13 cellular contexts compared by ENCODE assay signal in the genomic region with DNA sequence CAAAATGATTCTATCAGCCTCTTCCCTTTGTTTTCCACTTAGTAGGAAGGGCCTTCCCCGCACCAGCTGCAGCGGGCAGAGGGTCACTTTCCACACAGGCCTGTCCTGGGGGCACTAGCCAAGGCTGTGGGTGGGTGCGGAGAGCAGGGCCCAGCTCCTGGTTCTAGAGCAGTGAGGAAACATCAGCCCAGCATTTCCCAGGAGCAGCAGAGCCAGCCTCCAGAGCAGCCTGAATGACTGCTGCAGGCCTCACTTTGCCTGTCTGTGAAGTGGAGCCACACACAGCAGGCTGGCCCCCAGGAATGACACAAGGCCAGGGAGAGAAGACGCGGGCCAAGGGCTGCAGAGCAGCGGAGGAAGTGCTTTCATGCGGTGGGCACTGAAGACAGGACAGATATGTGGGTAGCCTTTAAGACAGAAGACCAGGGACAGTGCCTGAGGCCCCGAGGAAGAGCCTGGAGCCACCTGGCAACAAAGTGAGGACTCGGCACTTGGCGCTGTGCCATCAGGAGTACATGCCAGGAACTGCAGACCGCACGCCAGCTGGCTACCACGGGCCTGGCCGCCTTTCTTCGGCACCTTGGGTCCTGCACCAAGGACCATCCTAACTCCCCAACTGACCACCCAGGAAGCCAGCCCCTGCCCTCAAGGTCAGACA. TPM values are rescaled to one million over a fixed set of nuclear protein-coding genes. Genes with fewer than 3 reads are reported as not detected.
DNase-seq lines count a peak whose midpoint lies in the region; ATAC-seq and TF ChIP-seq lines count a peak whose summit lies in the region.
"Had no signal": no experiment of that assay in that cellular context is flagged by ENCODE, and none has a peak within 500 bp of the region (broad histone marks: within the 10 kb centered on the region; RNA-seq: fewer than 3 reads in every experiment).

No MANE protein-coding gene starts in this region.

- CTCF ChIA-PET in SK-N-SH (lab: Yijun Ruan, JAX) = interaction anchor here (1.1 to 5.7 kb wide), 9 partner anchors 8 to 108 kb away, joined by 3 to 42 read pairs (median 8); no protein-coding TSS in a partner anchor
- CTCF ChIA-PET in activated CD4-positive, alpha-beta T cell treated with anti-CD3 and anti-CD28 coated beads for 36 hours (lab: Charles Lee) = interaction anchor here (0.7 kb wide), 1 partner anchor 280 kb away, joined by 5 read pairs; no protein-coding TSS in a partner anchor

- no peak overlapping the region for H3K9ac ChIP-seq in SK-N-SH

- H3F3A ChIP-seq in SK-N-SH (replicated peaks; ENCODE audit: insufficient read depth) = no peaks in the 10 kb centered on the region

- peaks cover 22% of the 10 kb centered on the region; the same call in 1 of the 2 replicates for H3K79me2 ChIP-seq in SK-N-SH (ENCODE audit: insufficient read depth)

- POLR2A ChIA-PET in SK-N-SH (lab: Yijun Ruan, JAX) = no interaction called here
- POLR2A ChIA-PET in activated CD4-positive, alpha-beta T cell treated with anti-CD3 and anti-CD28 coated beads for 36 hours (lab: Charles Lee) = no interaction called here

- TF ChIP-seq RAD21 in SK-N-SH (IDR thresholded peaks at IDR 0.05; ENCODE audit: low read length) = no peak

- H3K27ac Mint-ChIP-seq in effector memory CD8-positive, alpha-beta T cell = peak overlapping the region; percentile 64 to 92
- no peak overlapping the region for H3K27ac Mint-ChIP-seq in activated CD4-positive, alpha-beta T cell treated with anti-CD3 and anti-CD28 coated beads for 36 hours

- TF ChIP-seq CTCF in SK-N-SH (IDR thresholded peaks at IDR 0.05) (no peak), sigmoid colon (IDR thresholded peaks at IDR 0.05) (no peak)

- H3K4me3 ChIP-seq in SK-N-SH (ENCODE audit: low read depth in 2 of 2, low read length in 1 of 2) = no peak overlapping the region
- H3K4me3 ChIP-seq in sigmoid colon = no peak overlapping the region

- H3K36me3 ChIP-seq in SK-N-SH (replicated peaks in 1 of 2; ENCODE audit: control insufficient read depth in 1 of 2, insufficient read depth in 2 of 2, low read length in 1 of 2) (no peaks in the 10 kb centered on the region), sigmoid colon (no peaks in the 10 kb centered on the region)

- H3K27me3 ChIP-seq in SK-N-SH (ENCODE audit: insufficient read depth) = no peaks in the 10 kb centered on the region
- no peaks in the 10 kb centered on the region for H3K27me3 ChIP-seq in sigmoid colon

- peaks cover 7% of the 10 kb centered on the region for H3K36me3 Mint-ChIP-seq in effector memory CD8-positive, alpha-beta T cell (ENCODE audit: insufficient read depth)
- H3K36me3 Mint-ChIP-seq in activated CD4-positive, alpha-beta T cell treated with anti-CD3 and anti-CD28 coated beads for 36 hours (ENCODE audit: low read depth) = peaks cover 4% of the 10 kb centered on the region
- H3K36me3 Mint-ChIP-seq: natural killer cell had no signal

- peak overlapping the region in 1 of 2 experiments; percentile 4; a peak in 1 of 4 replicates for H3K27ac ChIP-seq in SK-N-SH (ENCODE audit: low read depth in 2 of 2, low read length in 1 of 2)
- H3K27ac ChIP-seq in sigmoid colon = no peak overlapping the region

- H3K4me3 Mint-ChIP-seq in effector memory CD8-positive, alpha-beta T cell = no peak overlapping the region
- no peak overlapping the region for H3K4me3 Mint-ChIP-seq in activated CD4-positive, alpha-beta T cell treated with anti-CD3 and anti-CD28 coated beads for 36 hours
- H3K4me3 Mint-ChIP-seq: natural killer cell had no signal

- WGBS in SK-N-SH (ENCODE audit: low lambda C conversion rate) = 91% methylated on average over 8 of the region's 15 CpGs
- WGBS in sigmoid colon, 2 donors = 41 to 74% methylated on average over 15 of the region's 15 CpGs

- H4K20me1 ChIP-seq in SK-N-SH (ENCODE audit: insufficient read depth) = peaks cover 25% of the 10 kb centered on the region

- H3K9me3 ChIP-seq in SK-N-SH (no peaks in the 10 kb centered on the region), sigmoid colon (no peaks in the 10 kb centered on the region)

- TF ChIP-seq EP300 in SK-N-SH (IDR thresholded peaks at IDR 0.05; ENCODE audit: borderline replicate concordance in 1 of 2, low read depth in 1 of 2, low read length in 1 of 2) = no peak
- no peak for TF ChIP-seq EP300 in sigmoid colon (IDR thresholded peaks at IDR 0.05)

- no peak overlapping the region for H3K4me2 ChIP-seq in SK-N-SH

- H3K4me1 ChIP-seq in SK-N-SH (ENCODE audit: control insufficient read depth in 1 of 2, insufficient read depth in 2 of 2, low read depth in 1 of 2, low read length in 1 of 2) (peaks cover 0 to 50% of the 10 kb centered on the region in 2 experiments; a peak in 1 of 4 replicates), sigmoid colon (peaks cover 0 to 41% (median 35%) of the 10 kb centered on the region in 4 donors)

- H3K27me3 Mint-ChIP-seq in effector memory CD8-positive, alpha-beta T cell = no peaks in the 10 kb centered on the region
- H3K27me3 Mint-ChIP-seq in activated CD4-positive, alpha-beta T cell treated with anti-CD3 and anti-CD28 coated beads for 36 hours = no peaks in the 10 kb centered on the region

- intact Hi-C loops in sigmoid colon (cut with DNase I) = no loop called here
- intact Hi-C loops in activated CD4-positive, alpha-beta T cell treated with anti-CD3 and anti-CD28 coated beads for 36 hours (cut with DNase I, micrococcal nuclease) = no loop called here

- H2AFZ ChIP-seq in SK-N-SH (ENCODE audit: low read depth) = no peak overlapping the region

- H3K9me3 Mint-ChIP-seq in effector memory CD8-positive, alpha-beta T cell = no peaks in the 10 kb centered on the region
- no peaks in the 10 kb centered on the region for H3K9me3 Mint-ChIP-seq in activated CD4-positive, alpha-beta T cell treated with anti-CD3 and anti-CD28 coated beads for 36 hours (ENCODE audit: low read depth)
- H3K9me3 Mint-ChIP-seq: natural killer cell had no signal

- ATAC-seq in SK-N-SH treated with all-trans-retinoic acid at 6 μM for 48 hours = no peak
- ATAC-seq in effector memory CD8-positive, alpha-beta T cell (replicated peaks) = no peak
- ATAC-seq in GM21528 (IDR thresholded peaks at IDR 0.05; ENCODE audit: low FRiP score, unreplicated experiment) = no peak
- no peak for ATAC-seq in HG02840 (IDR thresholded peaks at IDR 0.05; ENCODE audit: low FRiP score, unreplicated experiment)
- no peak for ATAC-seq in activated CD4-positive, alpha-beta T cell treated with anti-CD3 and anti-CD28 coated beads for 36 hours
- ATAC-seq: natural killer cell had no signal

- H3K9me2 ChIP-seq in SK-N-SH = no peaks in the 10 kb centered on the region

- DNase-seq in SK-N-SH = no peak
- peak; percentile 32 for DNase-seq in NCI-H446 treated with DMSO at 0.1 percent for 48 hours (lab: John Stamatoyannopoulos, UW)
- DNase-seq in effector memory CD8-positive, alpha-beta T cell = no peak
- peak; percentile 74 for DNase-seq in sigmoid colon
- no peak for DNase-seq in activated CD4-positive, alpha-beta T cell treated with anti-CD3 and anti-CD28 coated beads for 36 hours
- DNase-seq: activated CD8-positive, alpha-beta memory T cell treated with anti-CD3 and anti-CD28 coated beads, Interleukin-2, amount 50 U/mL, for 48 hours; aorta; GDM1; natural killer cell; T-helper 9 cell had no signal

- peaks cover 24 to 26% of the 10 kb centered on the region in 2 donors for H3K4me1 Mint-ChIP-seq in effector memory CD8-positive, alpha-beta T cell (ENCODE audit: low read depth in 2 of 2)
- peaks cover 18% of the 10 kb centered on the region for H3K4me1 Mint-ChIP-seq in activated CD4-positive, alpha-beta T cell treated with anti-CD3 and anti-CD28 coated beads for 36 hours

- TF ChIP-seq POLR2A in sigmoid colon (IDR thresholded peaks at IDR 0.05) = no peak

TF ChIP-seq in SK-N-SH, 30 proteins besides CTCF, POLR2A, EP300 and RAD21:
- TF ChIP-seq, protein P1, sequence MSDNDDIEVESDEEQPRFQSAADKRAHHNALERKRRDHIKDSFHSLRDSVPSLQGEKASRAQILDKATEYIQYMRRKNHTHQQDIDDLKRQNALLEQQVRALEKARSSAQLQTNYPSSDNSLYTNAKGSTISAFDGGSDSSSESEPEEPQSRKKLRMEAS (IDR thresholded peaks at IDR 0.05; ENCODE audit: low read depth) = no peak
- 0 out of 2 replicates have a peak, but pooled peaks have one; percentile 9 for TF ChIP-seq NFIC (IDR thresholded peaks at IDR 0.05; ENCODE audit: borderline replicate concordance)
- TF ChIP-seq FOXM1 (IDR thresholded peaks at IDR 0.05; ENCODE audit: low read depth) = no peak

TF ChIP-seq in SK-N-SH treated with all-trans-retinoic acid at 6 μM for 48 hours, 23 proteins besides CTCF, POLR2A, EP300 and RAD21:
- TF ChIP-seq, protein P2, sequence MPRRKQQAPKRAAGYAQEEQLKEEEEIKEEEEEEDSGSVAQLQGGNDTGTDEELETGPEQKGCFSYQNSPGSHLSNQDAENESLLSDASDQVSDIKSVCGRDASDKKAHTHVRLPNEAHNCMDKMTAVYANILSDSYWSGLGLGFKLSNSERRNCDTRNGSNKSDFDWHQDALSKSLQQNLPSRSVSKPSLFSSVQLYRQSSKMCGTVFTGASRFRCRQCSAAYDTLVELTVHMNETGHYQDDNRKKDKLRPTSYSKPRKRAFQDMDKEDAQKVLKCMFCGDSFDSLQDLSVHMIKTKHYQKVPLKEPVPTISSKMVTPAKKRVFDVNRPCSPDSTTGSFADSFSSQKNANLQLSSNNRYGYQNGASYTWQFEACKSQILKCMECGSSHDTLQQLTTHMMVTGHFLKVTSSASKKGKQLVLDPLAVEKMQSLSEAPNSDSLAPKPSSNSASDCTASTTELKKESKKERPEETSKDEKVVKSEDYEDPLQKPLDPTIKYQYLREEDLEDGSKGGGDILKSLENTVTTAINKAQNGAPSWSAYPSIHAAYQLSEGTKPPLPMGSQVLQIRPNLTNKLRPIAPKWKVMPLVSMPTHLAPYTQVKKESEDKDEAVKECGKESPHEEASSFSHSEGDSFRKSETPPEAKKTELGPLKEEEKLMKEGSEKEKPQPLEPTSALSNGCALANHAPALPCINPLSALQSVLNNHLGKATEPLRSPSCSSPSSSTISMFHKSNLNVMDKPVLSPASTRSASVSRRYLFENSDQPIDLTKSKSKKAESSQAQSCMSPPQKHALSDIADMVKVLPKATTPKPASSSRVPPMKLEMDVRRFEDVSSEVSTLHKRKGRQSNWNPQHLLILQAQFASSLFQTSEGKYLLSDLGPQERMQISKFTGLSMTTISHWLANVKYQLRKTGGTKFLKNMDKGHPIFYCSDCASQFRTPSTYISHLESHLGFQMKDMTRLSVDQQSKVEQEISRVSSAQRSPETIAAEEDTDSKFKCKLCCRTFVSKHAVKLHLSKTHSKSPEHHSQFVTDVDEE (CRISPR knock-in tag; IDR thresholded peaks at IDR 0.05) = no peak
- TF ChIP-seq ZFP3 (CRISPR knock-in tag; IDR thresholded peaks at IDR 0.05) = no peak
- no peak for TF ChIP-seq TCF4 (CRISPR knock-in tag; IDR thresholded peaks at IDR 0.05; ENCODE audit: borderline replicate concordance)

RNA-seq across cellular contexts. Expression of a gene that starts 42.0 kb away (rescaled TPM):
- polyA plus RNA-seq in SK-N-SH (2012; rRNA removed) (225 and 289 TPM in 2 replicates), sigmoid colon (10 to 100 TPM; 54.7 to 81.0 (median 78.8) TPM)
- polyA plus RNA-seq in SK-N-SH (2012; cell fraction: cytosol; rRNA removed) = 134 and 197 TPM in 2 replicates
- 168 and 199 TPM in 2 replicates for polyA plus RNA-seq in SK-N-SH (2012; cell fraction: nucleus; rRNA removed)
- 10 to 100 TPM; 17.9 to 26.5 (median 22.2) TPM for total RNA-seq in sigmoid colon
- total RNA-seq in activated CD4-positive, alpha-beta T cell treated with anti-CD3 and anti-CD28 coated beads for 36 hours = 10 to 100 TPM; 93.8 to 99.2 TPM

Comparison
In these comparisons a context has a peak if more than half of its experiments do, and no peak if none do; other contexts are left out.
1. DNase-seq: peak in NCI-H446 treated with DMSO at 0.1 percent for 48 hours (single experiment) and sigmoid colon (single experiment); none in SK-N-SH (single experiment), effector memory CD8-positive, alpha-beta T cell (0 of 3) and activated CD4-positive, alpha-beta T cell treated with anti-CD3 and anti-CD28 coated beads for 36 hours (single experiment).